In genomic region chr10:11345224-11346054, GRCh38 we compare ENCODE assay signal across 10 cellular contexts.
DNase-seq lines count a peak whose midpoint lies in the region; ATAC-seq and TF ChIP-seq lines count a peak whose summit lies in the region.
"Had no signal": no experiment of that assay in that cellular context is flagged by ENCODE, and none has a peak within 500 bp of the region (broad histone marks: within the 10 kb centered on the region; RNA-seq: fewer than 3 reads in every experiment).

No MANE protein-coding gene starts in this region.

- no peak overlapping the region for H3K27ac Mint-ChIP-seq in activated CD8-positive, alpha-beta memory T cell treated with anti-CD3 and anti-CD28 coated beads, Interleukin-2, amount 10 ng/mL, durations not matched to agents 7 days and 5 days

- H2BK12ac ChIP-seq in neuronal stem cell (ENCODE audit: low read length): no peak overlapping the region

- no CpG with 5 or more reads among the region's 10 CpGs for WGBS in neuronal stem cell (ENCODE audit: extremely low coverage in 2 of 2, insufficient read length in 2 of 2, insufficient replicate concordance in 1 of 2), 2 donors

- no peak overlapping the region for H4K91ac ChIP-seq in neuronal stem cell (ENCODE audit: low read depth, low read length, poor library complexity)

- peak; percentile 45 for DNase-seq in activated CD8-positive, alpha-beta memory T cell treated with anti-CD3 and anti-CD28 coated beads, Interleukin-2, amount 50 U/mL, for 48 hours
- DNase-seq in activated CD8-positive, alpha-beta memory T cell treated with anti-CD3 and anti-CD28 coated beads, Interleukin-2, amount 10 ng/mL, durations not matched to agents 7 days and 5 days: no peak
- peak; percentile 31 for DNase-seq in RWPE1 (ENCODE audit: low spot score)
- peak; percentile 50 for DNase-seq in iPS-NIHi7 (ENCODE audit: extremely low spot score)
- DNase-seq in NCI-H1417 treated with DMSO at 0.1 percent for 48 hours (lab: John Stamatoyannopoulos, UW): no peak
- no peak for DNase-seq in neuronal stem cell (ENCODE audit: low spot score)

- no peak overlapping the region for H2AFZ ChIP-seq in neuronal stem cell (ENCODE audit: low read length)

- no peaks in the 10 kb centered on the region for H3K9me3 ChIP-seq in neuronal stem cell (replicated peaks in 1 of 2; ENCODE audit: control insufficient read depth in 2 of 2, insufficient read depth in 1 of 2, low read depth in 1 of 2, low read length in 2 of 2)
- H3K9me3 ChIP-seq: thyroid gland had no signal

- H3K4me3 ChIP-seq in neuronal stem cell (ENCODE audit: low read length in 2 of 2): no peak overlapping the region
- H3K4me3 ChIP-seq: thyroid gland had no signal

- POLR2A ChIA-PET in RWPE1 (lab: Yijun Ruan, JAX; ENCODE audit: low non-redundant PET): no interaction called here

- H3K9me3 Mint-ChIP-seq in activated CD8-positive, alpha-beta memory T cell treated with anti-CD3 and anti-CD28 coated beads, Interleukin-2, amount 10 ng/mL, durations not matched to agents 7 days and 5 days (ENCODE audit: low read depth): no peaks in the 10 kb centered on the region

- H3K4me1 ChIP-seq in neuronal stem cell (ENCODE audit: control insufficient read depth in 2 of 2, insufficient read depth in 1 of 2, low read depth in 1 of 2, low read length in 2 of 2): peaks cover 0 to 4% of the 10 kb centered on the region in 2 donors
- H3K4me1 ChIP-seq: Caco-2 had no signal

- peaks cover 3% of the 10 kb centered on the region for H3K4me1 Mint-ChIP-seq in activated CD8-positive, alpha-beta memory T cell treated with anti-CD3 and anti-CD28 coated beads, Interleukin-2, amount 10 ng/mL, durations not matched to agents 7 days and 5 days

- H3K14ac ChIP-seq in neuronal stem cell (ENCODE audit: low read length): no peak overlapping the region

- peaks cover 2% of the 10 kb centered on the region for H3K36me3 Mint-ChIP-seq in activated CD8-positive, alpha-beta memory T cell treated with anti-CD3 and anti-CD28 coated beads, Interleukin-2, amount 10 ng/mL, durations not matched to agents 7 days and 5 days

- H4K8ac ChIP-seq in neuronal stem cell (ENCODE audit: low read depth, low read length): no peak overlapping the region

- H3K4me2 ChIP-seq in neuronal stem cell (ENCODE audit: insufficient read depth, low read length, poor library complexity, severe bottlenecking): no peak overlapping the region

- no peak overlapping the region for H2BK5ac ChIP-seq in neuronal stem cell (ENCODE audit: low read length)

- H3K27ac ChIP-seq in RWPE1 (no peak overlapping the region; the same call in 1 of the 2 replicates), neuronal stem cell (replicated peaks; ENCODE audit: low read length) (no peak overlapping the region)
- H3K27ac ChIP-seq: thyroid gland had no signal

- no peak overlapping the region for H3K23ac ChIP-seq in neuronal stem cell (ENCODE audit: low read depth, low read length, poor library complexity)

- no peak for ATAC-seq in activated CD8-positive, alpha-beta memory T cell treated with anti-CD3 and anti-CD28 coated beads, Interleukin-2, amount 10 ng/mL, durations not matched to agents 7 days and 5 days
- ATAC-seq in HG03280 (IDR thresholded peaks at IDR 0.05; ENCODE audit: unreplicated experiment) (peak; percentile 76), HG02840 (IDR thresholded peaks at IDR 0.05; ENCODE audit: low FRiP score, unreplicated experiment) (no peak)

- no peak overlapping the region for H2BK120ac ChIP-seq in neuronal stem cell (ENCODE audit: low read depth, low read length)

- no peak overlapping the region for H3K18ac ChIP-seq in neuronal stem cell (ENCODE audit: low read length)

- H2AK5ac ChIP-seq in neuronal stem cell (ENCODE audit: low read depth, low read length): no peak overlapping the region

- no peak overlapping the region for H3K4me3 Mint-ChIP-seq in activated CD8-positive, alpha-beta memory T cell treated with anti-CD3 and anti-CD28 coated beads, Interleukin-2, amount 10 ng/mL, durations not matched to agents 7 days and 5 days

- H3K4ac ChIP-seq in neuronal stem cell (ENCODE audit: low read length): no peak overlapping the region

- no peaks in the 10 kb centered on the region for H3K36me3 ChIP-seq in neuronal stem cell (replicated peaks in 1 of 2; ENCODE audit: control insufficient read depth in 2 of 2, insufficient read depth in 2 of 2, low read length in 2 of 2)
- H3K36me3 ChIP-seq: thyroid gland had no signal

- CTCF ChIA-PET in activated CD8-positive, alpha-beta memory T cell treated with anti-CD3 and anti-CD28 coated beads, Interleukin-2, amount 10 ng/mL, durations not matched to agents 7 days and 5 days (lab: Charles Lee): interaction anchor here (0.6 kb wide), 1 partner anchor 330 kb away, joined by 3 read pairs; no protein-coding TSS in a partner anchor
- CTCF ChIA-PET in RWPE1 (lab: Yijun Ruan, JAX): interaction anchor here (0.6 to 0.7 kb wide), 3 partner anchors 25 to 446 kb away, joined by 3 read pairs; no protein-coding TSS in a partner anchor

- peak; percentile 40 for TF ChIP-seq CTCF in RWPE1 (conservative IDR thresholded peaks at IDR 0.05; ENCODE audit: low read depth)

- H3K79me1 ChIP-seq in neuronal stem cell (ENCODE audit: low read depth, low read length): no peaks in the 10 kb centered on the region

- no peaks in the 10 kb centered on the region for H3K27me3 ChIP-seq in neuronal stem cell (ENCODE audit: control insufficient read depth in 3 of 3, insufficient read depth in 3 of 3, low read depth in 1 of 3, low read length in 3 of 3)
- H3K27me3 ChIP-seq: thyroid gland had no signal

- peaks cover 8% of the 10 kb centered on the region for H3K27me3 Mint-ChIP-seq in activated CD8-positive, alpha-beta memory T cell treated with anti-CD3 and anti-CD28 coated beads, Interleukin-2, amount 10 ng/mL, durations not matched to agents 7 days and 5 days

- no peak overlapping the region for H2BK15ac ChIP-seq in neuronal stem cell (ENCODE audit: low read length)

- no peak overlapping the region for H3K9ac ChIP-seq in neuronal stem cell (ENCODE audit: low read depth, low read length, poor library complexity)

Comparison
In these comparisons a context has a peak if more than half of its experiments do, and no peak if none do; other contexts are left out.
1. DNase-seq: peak in activated CD8-positive, alpha-beta memory T cell treated with anti-CD3 and anti-CD28 coated beads, Interleukin-2, amount 50 U/mL, for 48 hours (single experiment), RWPE1 (single experiment) and iPS-NIHi7 (single experiment); none in activated CD8-positive, alpha-beta memory T cell treated with anti-CD3 and anti-CD28 coated beads, Interleukin-2, amount 10 ng/mL, durations not matched to agents 7 days and 5 days (single experiment), NCI-H1417 treated with DMSO at 0.1 percent for 48 hours (single experiment) and neuronal stem cell (single experiment).